Comparison of ENCODE assay signal across 28 cellular contexts in the genomic region with DNA sequence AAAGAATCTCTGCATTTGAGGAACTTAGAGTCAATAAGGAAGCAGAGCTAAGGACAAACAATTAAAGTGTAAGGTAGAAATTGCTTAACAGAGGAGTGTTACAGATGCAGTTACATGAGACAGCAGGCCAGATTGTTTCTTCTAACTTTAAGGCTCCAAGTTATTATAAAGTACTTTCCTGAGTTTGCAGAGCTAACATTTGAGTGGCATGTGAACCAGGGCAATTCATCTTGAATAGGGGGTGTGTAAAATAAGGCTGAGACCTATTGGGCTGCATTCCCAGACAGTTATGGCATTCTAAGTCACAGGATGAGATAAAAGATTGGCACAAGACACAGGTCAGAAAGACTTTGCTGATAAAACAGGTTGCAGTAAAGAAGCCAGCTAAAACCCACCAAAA. TPM values are rescaled to one million over a fixed set of nuclear protein-coding genes. Genes with fewer than 3 reads are reported as not detected.
DNase-seq lines count a peak whose midpoint lies in the region; ATAC-seq and TF ChIP-seq lines count a peak whose summit lies in the region.
"Had no signal": no experiment of that assay in that cellular context is flagged by ENCODE, and none has a peak within 500 bp of the region (broad histone marks: within the 10 kb centered on the region; RNA-seq: fewer than 3 reads in every experiment).

No MANE protein-coding gene starts in this region.

- CTCF ChIA-PET in OCI-LY7 (lab: Charles Lee; ENCODE audit: unreplicated experiment) = no interaction called here

- no peak overlapping the region for H3K4me2 ChIP-seq in OCI-LY7 (ENCODE audit: low read length)

- ATAC-seq in left lung (peak; percentile 64), HG03521 (IDR thresholded peaks at IDR 0.05; ENCODE audit: unreplicated experiment) (no peak)
- ATAC-seq: esophagus mucosa; heart left ventricle; natural killer cell; stimulated activated naive B cell treated with anti-CD40 and anti-IgM and Interleukin-4, amounts not matched to agents 10 μg/mL and 1 μg/mL and 100 μg/mL, for 72 hours; upper lobe of right lung had no signal

- H4K20me1 ChIP-seq in OCI-LY7 (ENCODE audit: insufficient read depth, low read length) = no peaks in the 10 kb centered on the region

- H3K9me3 ChIP-seq in left lung (no peaks in the 10 kb centered on the region), transverse colon (no peaks in the 10 kb centered on the region), OCI-LY7 (ENCODE audit: low read length) (no peaks in the 10 kb centered on the region)
- H3K9me3 ChIP-seq: heart left ventricle, upper lobe of right lung had no signal

- in situ Hi-C loops in transverse colon (cut with MboI; ENCODE audit: low pct_ligation_motif_present in 1 of 4, low pct_unique_long_range_greater_than_20kb in 1 of 4, low sequenced_read_pairs in 3 of 4) = no loop called here

- H3K36me3 ChIP-seq in left lung (no peaks in the 10 kb centered on the region), transverse colon (no peaks in the 10 kb centered on the region), OCI-LY7 (ENCODE audit: insufficient read depth, low read length) (no peaks in the 10 kb centered on the region)
- H3K36me3 ChIP-seq: cardiac muscle cell, heart left ventricle, upper lobe of right lung had no signal

- TF ChIP-seq CTCF in cardiac fibroblast (IDR thresholded peaks at IDR 0.05; ENCODE audit: low read depth, low read length) (no peak), left lung (IDR thresholded peaks at IDR 0.05) (no peak), transverse colon (IDR thresholded peaks at IDR 0.05) (no peak), OCI-LY7 (conservative IDR thresholded peaks at IDR 0.05; ENCODE audit: low read length) (no peak)

- H3K9me2 ChIP-seq in OCI-LY7 (ENCODE audit: insufficient read depth, low read length) = no peaks in the 10 kb centered on the region

- no peak overlapping the region for H2AFZ ChIP-seq in OCI-LY7 (ENCODE audit: low read length)

- TF ChIP-seq POLR2A in transverse colon (IDR thresholded peaks at IDR 0.05) = no peak

- BruUV-seq in OCI-LY7 (replicated peaks; lab: Mats Ljungman, UMichigan) = no TSS peak

- no peak for TF ChIP-seq EP300 in transverse colon (IDR thresholded peaks at IDR 0.05; ENCODE audit: low read depth)

- DNase-seq in NOMO-1 treated with DMSO at 0.1 percent for 48 hours (lab: John Stamatoyannopoulos, UW; ENCODE audit: unreplicated experiment) (peak; percentile 11), NOMO-1 treated with dmso at 0.1 percent for 144 hours (lab: John Stamatoyannopoulos, UW; ENCODE audit: unreplicated experiment) (no peak), cardiac fibroblast (ENCODE audit: low read depth in 2 of 2) (peak; percentile 20 to 31), left lung (no peak), transverse colon (no peak), posterior cingulate gyrus (no peak), OCI-LY7 (ENCODE audit: low spot score) (no peak)
- DNase-seq: activated CD4-positive, alpha-beta T cell treated with anti-CD3 and anti-CD28 coated beads for 1 hour; amygdala; C1 segment of cervical spinal cord; foreskin melanocyte; HCEC 1CT; heart left ventricle; Karpas-422; natural killer cell; occipital lobe; stimulated activated naive B cell treated with anti-CD40 and anti-IgM and Interleukin-4, amounts not matched to agents 10 μg/mL and 1 μg/mL and 100 μg/mL, for 72 hours; substantia nigra; T-helper 2 cell; upper lobe of right lung had no signal

- H3K4me1 ChIP-seq in left lung (no peaks in the 10 kb centered on the region), transverse colon (peaks cover 0 to 13% (median 9%) of the 10 kb centered on the region in 4 donors), OCI-LY7 (ENCODE audit: insufficient read depth, low read length, poor library complexity, severe bottlenecking) (no peaks in the 10 kb centered on the region)
- H3K4me1 ChIP-seq: upper lobe of right lung had no signal

- POLR2A ChIA-PET in OCI-LY7 (lab: Charles Lee) = interaction anchor here (0.8 to 1.1 kb wide), 2 partner anchors 17 to 103 kb away, joined by 3 to 7 read pairs; no protein-coding TSS in a partner anchor

- intact Hi-C loops in left lung (cut with DNase I) (no loop called here), transverse colon (cut with DNase I; ENCODE audit: low total_unique reads) (no loop called here), posterior cingulate gyrus (cut with DNase I) (no loop called here), OCI-LY7 (cut with micrococcal nuclease; ENCODE audit: unreplicated experiment) (no loop called here)

- H3K27me3 ChIP-seq in left lung (no peaks in the 10 kb centered on the region), transverse colon (no peaks in the 10 kb centered on the region)
- H3K27me3 ChIP-seq: cardiac muscle cell, heart left ventricle, upper lobe of right lung had no signal

- H3K4me3 ChIP-seq in cardiac fibroblast (replicated peaks in 1 of 2; ENCODE audit: low read depth in 2 of 2, low read length in 2 of 2) (no peak overlapping the region), left lung (no peak overlapping the region), transverse colon (no peak overlapping the region), OCI-LY7 (ENCODE audit: low read depth, low read length, poor library complexity, severe bottlenecking) (no peak overlapping the region)
- H3K4me3 ChIP-seq: cardiac muscle cell, coronary artery, heart left ventricle, SK-N-MC, upper lobe of right lung had no signal

- H3K79me2 ChIP-seq in OCI-LY7 (ENCODE audit: insufficient read depth, low read depth, low read length) = no peaks in the 10 kb centered on the region

- no peak overlapping the region for H3K27ac ChIP-seq in left lung
- peak overlapping the region in 3 of 4 donors; percentile 36 to 54 (median 49) for H3K27ac ChIP-seq in transverse colon
- H3K27ac ChIP-seq in OCI-LY7 (ENCODE audit: low read depth, low read length, poor library complexity, severe bottlenecking) = no peak overlapping the region
- H3K27ac ChIP-seq: 22Rv1, cardiac muscle cell, coronary artery, heart left ventricle, SK-N-MC, upper lobe of right lung had no signal

RNA-seq across cellular contexts. Expression of gene LNX1, which starts 7.6 kb away (rescaled TPM):
- total RNA-seq in left lung (1 to 10 TPM; 2.5 TPM), transverse colon (10 to 100 TPM in 3 of 4 donors, 1 to 10 TPM in 1; 2.6 to 35.5 (median 18.1) TPM), OCI-LY7 (2022) (not detected in 2 replicates)
- total RNA-seq in OCI-LY7 (2014; rRNA removed; shearing (Covaris generic)) = not detected in 2 replicates
- total RNA-seq: activated T-helper 2 cell treated with anti-CD3 and anti-CD28 coated beads, Interferon-gamma antibody, Interleukin-2, Interleukin-4, amounts not matched to agents 10 μg/mL and 5 μg/mL and 100 μg/mL, durations not matched to agents 14 hours and 24 hours and 36 hours; natural killer cell; NCI-H460 had no signal

Comparison
In these comparisons a context has a peak if more than half of its experiments do, and no peak if none do; other contexts are left out.
1. DNase-seq: peak in NOMO-1 treated with DMSO at 0.1 percent for 48 hours (single experiment) and cardiac fibroblast (2 of 2); none in NOMO-1 treated with dmso at 0.1 percent for 144 hours (single experiment), left lung (0 of 2), transverse colon (single experiment), posterior cingulate gyrus (0 of 10) and OCI-LY7 (single experiment).
2. H3K27ac ChIP-seq: peak in transverse colon (3 of 4); none in left lung (0 of 2) and OCI-LY7 (single experiment).